Comparison of ENCODE assay signal across 21 cellular contexts in the genomic region with DNA sequence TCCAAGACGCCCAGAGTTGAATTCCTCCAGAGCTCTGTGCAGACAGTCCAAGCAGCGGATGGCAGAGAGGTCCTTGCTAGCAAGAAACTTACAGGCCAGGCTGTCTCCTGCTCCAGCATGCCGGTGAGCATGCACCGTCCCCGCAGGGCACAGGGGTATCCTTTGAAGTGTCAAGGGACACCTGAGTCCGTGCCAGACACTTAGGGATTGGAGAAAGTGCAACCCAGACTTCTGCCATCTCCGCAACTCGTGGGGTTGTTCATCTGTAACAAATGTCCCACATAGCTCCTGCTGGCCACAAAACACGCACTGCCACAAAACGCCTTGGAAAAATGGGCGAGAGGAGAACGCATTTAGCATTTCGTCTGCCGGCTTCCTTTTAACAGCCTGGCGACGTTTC. TPM values are rescaled to one million over a fixed set of nuclear protein-coding genes. Genes with fewer than 3 reads are reported as not detected.
DNase-seq lines count a peak whose midpoint lies in the region; ATAC-seq, FAIRE-seq and TF ChIP-seq lines count a peak whose summit lies in the region.
"Had no signal": no experiment of that assay in that cellular context is flagged by ENCODE, and none has a peak within 500 bp of the region (broad histone marks: within the 10 kb centered on the region; RNA-seq: fewer than 3 reads in every experiment).

No MANE protein-coding gene starts in this region.

- H3K79me2 ChIP-seq in DND-41 (ENCODE audit: insufficient read depth, low read length) (no peaks in the 10 kb centered on the region), HCT116 (ENCODE audit: insufficient read depth, low read length) (no peaks in the 10 kb centered on the region; the same call in 1 of the 2 replicates), K562 (ENCODE audit: control insufficient read depth, insufficient read depth, low read length) (no peaks in the 10 kb centered on the region)

- 73% methylated on average over 15 of the region's 16 CpGs for WGBS in K562 (ENCODE audit: insufficient coverage, low coverage, missing lambda C conversion rate)

- no peaks in the 10 kb centered on the region for H3K9me2 ChIP-seq in HCT116 (ENCODE audit: insufficient read depth)

- H2AFZ ChIP-seq in DND-41 (ENCODE audit: low read depth, low read length) (no peak overlapping the region), HCT116 (ENCODE audit: low read depth, low read length, poor library complexity, severe bottlenecking) (no peak overlapping the region), K562 (ENCODE audit: low read depth, low read length) (no peak overlapping the region)

- H3K9me3 ChIP-seq in DND-41 (ENCODE audit: insufficient read depth, low read length, severe bottlenecking): no peaks in the 10 kb centered on the region
- H3K9me3 ChIP-seq in HCT116 (ENCODE audit: control insufficient read depth in 1 of 2, insufficient read depth in 1 of 2, low read depth in 1 of 2, low read length in 2 of 2): no peaks in the 10 kb centered on the region
- H3K9me3 ChIP-seq in K562 (replicated peaks; ENCODE audit: control insufficient read depth, insufficient read depth, low read depth, low read length): no peaks in the 10 kb centered on the region
- no peaks in the 10 kb centered on the region for H3K9me3 ChIP-seq in neutrophil
- H3K9me3 ChIP-seq: ovary, tibial nerve had no signal

- H3K9me1 ChIP-seq in K562 (ENCODE audit: control insufficient read depth, insufficient read depth, low read length): no peaks in the 10 kb centered on the region

- TF ChIP-seq POLR2A in HCT116 (IDR thresholded peaks at IDR 0.05; ENCODE audit: borderline replicate concordance, extremely low read depth, insufficient read depth, insufficient read length) (no peak), K562 (conservative IDR thresholded peaks at IDR 0.05) (no peak)

- FAIRE-seq in K562 (lab: Jason Lieb, UNC): no peak
- FAIRE-seq: bronchial epithelial cell, frontal cortex, keratinocyte had no signal

- in situ Hi-C loops in K562 (cut with MboI): no loop called here

- DNase-seq in DND-41: no peak
- DNase-seq in HCT116 (ENCODE audit: low read depth, low spot score): no peak
- no peak for DNase-seq in K562 (ENCODE audit: extremely low read depth in 1 of 4, low spot score in 3 of 4)
- DNase-seq in NCI-H146 treated with DMSO at 0.1 percent for 48 hours (lab: John Stamatoyannopoulos, UW; ENCODE audit: unreplicated experiment): no peak
- no peak for DNase-seq in ecto neural progenitor cell (ENCODE audit: low spot score)
- DNase-seq in hypothalamus (lab: John Stamatoyannopoulos, UW): no peak
- DNase-seq: activated CD4-positive, alpha-beta T cell treated with anti-CD3 and anti-CD28 coated beads, Interleukin-2, amount 50 U/mL, for 48 hours; amniotic stem cell; COR-L47; EL; HCEC 1CT; naive thymus-derived CD4-positive, alpha-beta T cell; NCI-H748 treated with DMSO at 0.1 percent for 48 hours; stimulated activated naive B cell treated with anti-CD40 and anti-IgM and Interleukin-4, amounts not matched to agents 10 μg/mL and 1 μg/mL and 100 μg/mL, for 72 hours had no signal

- H3K4me1 ChIP-seq in DND-41 (ENCODE audit: insufficient read depth, low read length) (no peaks in the 10 kb centered on the region), HCT116 (ENCODE audit: control insufficient read depth in 1 of 2, insufficient read depth in 2 of 2, low read length in 2 of 2) (no peaks in the 10 kb centered on the region), K562 (replicated peaks in 1 of 2; ENCODE audit: control insufficient read depth in 2 of 2, insufficient read depth in 2 of 2, low read length in 2 of 2) (peaks cover 11 to 75% of the 10 kb centered on the region in 2 experiments), neutrophil (ENCODE audit: control insufficient read depth in 1 of 2, insufficient read depth in 1 of 2, low read depth in 1 of 2, low read length in 1 of 2) (peaks cover 7 to 16% of the 10 kb centered on the region in 2 experiments)

- CTCF ChIA-PET in HCT116 (lab: Charles Lee) (no interaction called here), K562 (lab: Yijun Ruan, JAX; ENCODE audit: low intra/inter-chr PET ratio) (no interaction called here)

- TF ChIP-seq CTCF in DND-41 (IDR thresholded peaks at IDR 0.05; ENCODE audit: borderline replicate concordance, extremely low read depth, low read length, poor library complexity, severe bottlenecking): no peak
- no peak for TF ChIP-seq CTCF in HCT116 (IDR thresholded peaks at IDR 0.05 in 2 of 3, conservative IDR thresholded peaks at IDR 0.05 in 1 of 3; ENCODE audit: borderline replicate concordance in 1 of 3, insufficient read depth in 1 of 3, low read depth in 2 of 3, low read length in 2 of 3)
- no peak for TF ChIP-seq CTCF in K562 (IDR thresholded peaks at IDR 0.05 in 2 of 3, conservative IDR thresholded peaks at IDR 0.05 in 1 of 3; ENCODE audit: insufficient read depth in 2 of 3, low read depth in 1 of 3, low read length in 3 of 3)
- no peak for TF ChIP-seq CTCF in neutrophil (IDR thresholded peaks at IDR 0.05)

- ATAC-seq in DND-41 (ENCODE audit: insufficient read depth, low read depth) (peak; percentile 16; the same call in 1 of the 3 replicates), HCT116 (no peak), K562 (no peak)

- H4K20me1 ChIP-seq in DND-41 (ENCODE audit: insufficient read depth, low read length) (peaks cover 10% of the 10 kb centered on the region; the same call in 1 of the 2 replicates), HCT116 (ENCODE audit: insufficient read depth) (no peaks in the 10 kb centered on the region), K562 (replicated peaks; ENCODE audit: control insufficient read depth, insufficient read depth, low read length) (no peaks in the 10 kb centered on the region)

- POLR2A ChIA-PET in HCT116 (lab: Charles Lee): interaction anchor here (0.6 kb wide), 1 partner anchor 63 kb away, joined by 3 read pairs; no protein-coding TSS in a partner anchor
- POLR2A ChIA-PET in K562 (lab: Yijun Ruan, JAX): interaction anchor here (1.0 kb wide), 1 partner anchor 20 kb away, joined by 4 read pairs; no protein-coding TSS in a partner anchor

- no peak for TF ChIP-seq EP300 in K562 (IDR thresholded peaks at IDR 0.05; ENCODE audit: low read length)

- H3K4me2 ChIP-seq in DND-41 (ENCODE audit: insufficient read depth, low read length): no peak overlapping the region
- H3K4me2 ChIP-seq in HCT116 (ENCODE audit: low read length): no peak overlapping the region
- H3K4me2 ChIP-seq in K562 (ENCODE audit: insufficient read depth, low read length): no peak overlapping the region

- peaks cover 22% of the 10 kb centered on the region for H3K36me3 ChIP-seq in DND-41 (ENCODE audit: insufficient read depth, low read length)
- H3K36me3 ChIP-seq in HCT116 (ENCODE audit: control insufficient read depth in 1 of 2, insufficient read depth in 2 of 2, low read length in 2 of 2): peaks cover 2 to 8% of the 10 kb centered on the region in 2 experiments
- peaks cover 44% of the 10 kb centered on the region; the same call in 1 of the 3 replicates for H3K36me3 ChIP-seq in K562 (ENCODE audit: control insufficient read depth, insufficient read depth, low read length)
- H3K36me3 ChIP-seq in neutrophil: peaks cover 93% of the 10 kb centered on the region
- H3K36me3 ChIP-seq: ovary had no signal

- RAD21 ChIA-PET in HCT116 (lab: Charles Lee; ENCODE audit: low non-redundant PET in 1 of 2, low total read pairs in 2 of 2, uncharacterized antibody in 2 of 2, unreplicated experiment in 2 of 2): no interaction called here

- H3K4me3 ChIP-seq in DND-41 (ENCODE audit: low read depth in 1 of 2, low read length in 2 of 2) (no peak overlapping the region), HCT116 (replicated peaks in 1 of 2; ENCODE audit: low read depth in 1 of 2, low read length in 2 of 2) (no peak overlapping the region), K562 (no peak overlapping the region), neutrophil (ENCODE audit: low read depth in 1 of 2, low read length in 1 of 2) (no peak overlapping the region)
- H3K4me3 ChIP-seq: ovary, tibial nerve had no signal

- TF ChIP-seq RAD21 in HCT116 (IDR thresholded peaks at IDR 0.05; ENCODE audit: low read depth) (no peak), K562 (CRISPR knock-in tag; conservative IDR thresholded peaks at IDR 0.05 in 1 of 2, IDR thresholded peaks at IDR 0.05 in 1 of 2) (no peak)

- BruUV-seq in HCT116 (replicated peaks; lab: Mats Ljungman, UMichigan) (TSS peak; percentile 12), K562 (replicated peaks; lab: Mats Ljungman, UMichigan) (no TSS peak)

- H3K27ac ChIP-seq in DND-41 (ENCODE audit: low read length) (no peak overlapping the region), HCT116 (ENCODE audit: low read depth, low read length) (no peak overlapping the region), K562 (ENCODE audit: extremely low read depth, low read depth, low read length) (no peak overlapping the region), neutrophil (peak overlapping the region; percentile 78)

- H3K9ac ChIP-seq in DND-41 (ENCODE audit: low read depth, low read length) (no peak overlapping the region), HCT116 (ENCODE audit: low read length) (no peak overlapping the region), K562 (ENCODE audit: insufficient read depth in 1 of 2, low read depth in 2 of 2, low read length in 2 of 2) (peak overlapping the region in 1 of 2 experiments; percentile 84; a peak in 1 of 4 replicates)

- no peaks in the 10 kb centered on the region for H3K27me3 ChIP-seq in DND-41 (ENCODE audit: insufficient read depth, low read length, poor library complexity)
- no peaks in the 10 kb centered on the region for H3K27me3 ChIP-seq in HCT116 (ENCODE audit: insufficient read depth, low read length)
- no peaks in the 10 kb centered on the region for H3K27me3 ChIP-seq in K562 (ENCODE audit: control insufficient read depth in 2 of 2, insufficient read depth in 2 of 2, low read length in 2 of 2)
- H3K27me3 ChIP-seq in neutrophil: no peaks in the 10 kb centered on the region
- H3K27me3 ChIP-seq: ovary, tibial nerve had no signal

- intact Hi-C loops in HCT116 (cut with micrococcal nuclease) (no loop called here), K562 (cut with micrococcal nuclease) (no loop called here)

RNA-seq across cellular contexts. Expression of gene TSPO, which starts 13.3 kb away (rescaled TPM):
- total RNA-seq in HCT116 (2021; ENCODE audit: unreplicated experiment) (192 TPM), K562 (2014; rRNA removed) (108 and 141 TPM in 2 replicates), K562 (2014; rRNA removed; fragmentation: Illumina TruSeq; extraction: Trizol) (6.0 and 7.2 TPM in 2 replicates), K562 (2015; rRNA removed; fragmentation: Illumina TruSeq; extraction: Trizol) (25.3 and 29.2 TPM in 2 replicates), K562 (2021) (81.7 and 82.4 TPM in 2 replicates)
- 201 and 205 TPM in 2 replicates for polyA plus RNA-seq in HCT116 (2012)
- 4.2 and 18.3 TPM in 2 replicates for total RNA-seq in K562 (2011; cell fraction: chromatin; rRNA removed; ENCODE audit: low replicate concordance)
- total RNA-seq in K562 (2011; cell fraction: nucleolus; rRNA removed): 30.4 and 33.7 TPM in 2 replicates
- total RNA-seq in K562 (2011; cell fraction: nucleoplasm; rRNA removed): 12.2 and 13.5 TPM in 2 replicates
- polyA plus RNA-seq in K562 (2011; rRNA removed) (29.0 and 49.9 TPM in 2 replicates), K562 (2014; fragmentation: Illumina TruSeq; extraction: Trizol) (11.5 and 38.8 TPM in 2 replicates), K562 (2014; fragmentation: Nextera tagmentation; extraction: Ambion mirVana) (10 to 100 TPM in 1 of 2 experiments, 1 to 10 TPM in 1; 4.9 to 18.0 TPM), K562 (2014; rRNA removed) (126 and 139 TPM in 2 replicates)
- 81.9 and 251 TPM in 2 replicates for polyA plus RNA-seq in K562 (2011; cell fraction: cytosol; rRNA removed)
- 42.5 and 50.8 TPM in 2 replicates for polyA plus RNA-seq in K562 (2011; cell fraction: nucleus; rRNA removed)
- 45.5 and 82.4 TPM in 2 replicates for polyA plus RNA-seq in K562 (2012)
- 2.7 and 3.9 TPM in 2 replicates for polyA minus RNA-seq in K562 (2011; rRNA and poly(A)+ RNA removed)
- polyA minus RNA-seq in K562 (2011; cell fraction: cytosol; rRNA and poly(A)+ RNA removed): 15.2 and 30.7 TPM in 2 replicates
- polyA minus RNA-seq in K562 (2011; cell fraction: nucleus; rRNA and poly(A)+ RNA removed): 7.3 and 7.7 TPM in 2 replicates

RNA-seq across cellular contexts. Expression of gene MCAT, which starts 21.4 kb away (rescaled TPM):
- total RNA-seq in HCT116 (2021; ENCODE audit: unreplicated experiment) (34.8 TPM), K562 (2014; rRNA removed) (23.7 and 28.4 TPM in 2 replicates), K562 (2014; rRNA removed; fragmentation: Illumina TruSeq; extraction: Trizol) (8.1 and 9.6 TPM in 2 replicates), K562 (2015; rRNA removed; fragmentation: Illumina TruSeq; extraction: Trizol) (11.7 and 12.4 TPM in 2 replicates), K562 (2021) (26.3 and 27.8 TPM in 2 replicates)
- polyA plus RNA-seq in HCT116 (2012): 19.0 and 20.8 TPM in 2 replicates
- total RNA-seq in K562 (2011; cell fraction: chromatin; rRNA removed; ENCODE audit: low replicate concordance): 25.0 and 49.3 TPM in 2 replicates
- total RNA-seq in K562 (2011; cell fraction: nucleolus; rRNA removed): 30.9 and 31.7 TPM in 2 replicates
- total RNA-seq in K562 (2011; cell fraction: nucleoplasm; rRNA removed): 31.2 and 31.8 TPM in 2 replicates
- polyA plus RNA-seq in K562 (2011; rRNA removed) (13.9 and 14.0 TPM in 2 replicates), K562 (2014; fragmentation: Illumina TruSeq; extraction: Trizol) (15.0 TPM in 2 replicates), K562 (2014; fragmentation: Nextera tagmentation; extraction: Ambion mirVana) (1 to 10 TPM; 3.3 to 4.6 TPM), K562 (2014; rRNA removed) (25.3 and 27.7 TPM in 2 replicates)
- 17.7 and 40.8 TPM in 2 replicates for polyA plus RNA-seq in K562 (2011; cell fraction: cytosol; rRNA removed)
- polyA plus RNA-seq in K562 (2011; cell fraction: nucleus; rRNA removed): 13.2 and 14.3 TPM in 2 replicates
- polyA plus RNA-seq in K562 (2012): 12.8 and 15.3 TPM in 2 replicates
- 15.7 and 17.6 TPM in 2 replicates for polyA minus RNA-seq in K562 (2011; rRNA and poly(A)+ RNA removed)
- polyA minus RNA-seq in K562 (2011; cell fraction: cytosol; rRNA and poly(A)+ RNA removed): 9.4 and 11.2 TPM in 2 replicates
- polyA minus RNA-seq in K562 (2011; cell fraction: nucleus; rRNA and poly(A)+ RNA removed): 8.2 and 15.8 TPM in 2 replicates

RNA-seq across cellular contexts. Expression of gene TTLL12, which starts 22.3 kb away (rescaled TPM):
- total RNA-seq in HCT116 (2021; ENCODE audit: unreplicated experiment): 100 TPM
- 69.1 and 73.8 TPM in 2 replicates for polyA plus RNA-seq in HCT116 (2012)
- total RNA-seq in K562 (2011; cell fraction: chromatin; rRNA removed; ENCODE audit: low replicate concordance): 25.0 and 72.9 TPM in 2 replicates
- total RNA-seq in K562 (2011; cell fraction: nucleolus; rRNA removed): 53.6 and 60.0 TPM in 2 replicates
- total RNA-seq in K562 (2011; cell fraction: nucleoplasm; rRNA removed): 38.6 and 40.0 TPM in 2 replicates
- 110 and 158 TPM in 2 replicates for total RNA-seq in K562 (2014; rRNA removed)
- total RNA-seq in K562 (2014; rRNA removed; fragmentation: Illumina TruSeq; extraction: Trizol): 15.6 and 19.4 TPM in 2 replicates
- 43.0 and 46.7 TPM in 2 replicates for total RNA-seq in K562 (2015; rRNA removed; fragmentation: Illumina TruSeq; extraction: Trizol)
- 125 and 128 TPM in 2 replicates for total RNA-seq in K562 (2021)
- 34.1 and 51.4 TPM in 2 replicates for polyA plus RNA-seq in K562 (2011; rRNA removed)
- 41.6 and 126 TPM in 2 replicates for polyA plus RNA-seq in K562 (2011; cell fraction: cytosol; rRNA removed)
- 57.2 and 116 TPM in 2 replicates for polyA plus RNA-seq in K562 (2011; cell fraction: nucleus; rRNA removed)
- polyA plus RNA-seq in K562 (2012): 74.1 and 75.9 TPM in 2 replicates
- 70.4 and 136 TPM in 2 replicates for polyA plus RNA-seq in K562 (2014; fragmentation: Illumina TruSeq; extraction: Trizol)
- 1 to 10 TPM; 1.3 to 1.6 TPM for polyA plus RNA-seq in K562 (2014; fragmentation: Nextera tagmentation; extraction: Ambion mirVana)
- polyA plus RNA-seq in K562 (2014; rRNA removed): 75.2 and 82.3 TPM in 2 replicates
- 18.4 and 27.6 TPM in 2 replicates for polyA minus RNA-seq in K562 (2011; rRNA and poly(A)+ RNA removed)
- polyA minus RNA-seq in K562 (2011; cell fraction: cytosol; rRNA and poly(A)+ RNA removed): 57.8 and 61.9 TPM in 2 replicates
- polyA minus RNA-seq in K562 (2011; cell fraction: nucleus; rRNA and poly(A)+ RNA removed): 24.0 and 25.8 TPM in 2 replicates

RNA-seq across cellular contexts. Expression of gene BIK, which starts 54.1 kb away (rescaled TPM):
- total RNA-seq in HCT116 (2021; ENCODE audit: unreplicated experiment) (31.0 TPM), K562 (2014; rRNA removed) (0.18 and 0.69 TPM in 2 replicates), K562 (2014; rRNA removed; fragmentation: Illumina TruSeq; extraction: Trizol) (0.15 and 0.19 TPM in 2 replicates), K562 (2015; rRNA removed; fragmentation: Illumina TruSeq; extraction: Trizol) (not detected in 2 replicates), K562 (2021) (0.20 and 0.22 TPM in 2 replicates)
- 30.0 and 30.2 TPM in 2 replicates for polyA plus RNA-seq in HCT116 (2012)
- not detected in 2 replicates for total RNA-seq in K562 (2011; cell fraction: chromatin; rRNA removed; ENCODE audit: low replicate concordance)
- total RNA-seq in K562 (2011; cell fraction: nucleolus; rRNA removed): 0.33 TPM in 1 of 2 replicates, not detected in the other
- total RNA-seq in K562 (2011; cell fraction: nucleoplasm; rRNA removed): not detected in 2 replicates
- polyA plus RNA-seq in K562 (2011; rRNA removed) (0.08 and 0.34 TPM in 2 replicates), K562 (2014; fragmentation: Illumina TruSeq; extraction: Trizol) (not detected in 2 replicates), K562 (2014; fragmentation: Nextera tagmentation; extraction: Ambion mirVana) (not detected), K562 (2014; rRNA removed) (0.23 and 0.28 TPM in 2 replicates)
- polyA plus RNA-seq in K562 (2011; cell fraction: cytosol; rRNA removed): 0.58 and 0.78 TPM in 2 replicates
- 0.41 TPM in 1 of 2 replicates, not detected in the other for polyA plus RNA-seq in K562 (2011; cell fraction: nucleus; rRNA removed)
- polyA plus RNA-seq in K562 (2012): 0.10 and 0.18 TPM in 2 replicates
- polyA minus RNA-seq in K562 (2011; rRNA and poly(A)+ RNA removed): not detected in 2 replicates
- polyA minus RNA-seq in K562 (2011; cell fraction: cytosol; rRNA and poly(A)+ RNA removed): not detected in 2 replicates
- polyA minus RNA-seq in K562 (2011; cell fraction: nucleus; rRNA and poly(A)+ RNA removed): not detected in 2 replicates
- total RNA-seq: frontal cortex, mesenteric fat pad, tibial nerve had no signal
